In genomic region chr2:85888020-85888744, GRCh38 we compare ENCODE assay signal across 8 cellular contexts. TPM values are rescaled to one million over a fixed set of nuclear protein-coding genes. Genes with fewer than 3 reads are reported as not detected.
DNase-seq lines count a peak whose midpoint lies in the region; FAIRE-seq and TF ChIP-seq lines count a peak whose summit lies in the region.

No MANE protein-coding gene starts in this region.

- H3K36me3 ChIP-seq in SJCRH30 (no peaks in the 10 kb centered on the region; the same call in 1 of the 2 replicates), iPS-15b (ENCODE audit: control insufficient read depth, insufficient read depth, low read length) (no peaks in the 10 kb centered on the region), small intestine (ENCODE audit: control insufficient read depth in 2 of 2, insufficient read depth in 2 of 2, low read length in 2 of 2) (no peaks in the 10 kb centered on the region)

- no peak for TF ChIP-seq CTCF in AG04450 (IDR thresholded peaks at IDR 0.05; ENCODE audit: low read depth, low read length)
- TF ChIP-seq CTCF in GM20000 (IDR thresholded peaks at IDR 0.05; ENCODE audit: extremely low read depth, missing control alignments): no peak

- CTCF ChIA-PET in AG04450 (lab: Charles Lee): interaction anchor here (0.5 to 2.4 kb wide), 9 partner anchors 20 to 223 kb away, joined by 3 to 16 read pairs (median 3); no protein-coding TSS in a partner anchor

- H3K9me3 ChIP-seq in AG04450 (ENCODE audit: control insufficient read depth, insufficient read depth, low read length): no peaks in the 10 kb centered on the region
- no peaks in the 10 kb centered on the region for H3K9me3 ChIP-seq in SJCRH30 (replicated peaks)
- H3K9me3 ChIP-seq in iPS-15b (ENCODE audit: control insufficient read depth, insufficient read depth, low read length): no peaks in the 10 kb centered on the region
- H3K9me3 ChIP-seq in small intestine (ENCODE audit: control insufficient read depth, low read depth): no peaks in the 10 kb centered on the region

- POLR2A ChIA-PET in AG04450 (lab: Yijun Ruan, JAX): interaction anchor here (0.9 to 4.3 kb wide), 3 partner anchors 20 to 168 kb away, joined by 3 to 25 read pairs (median 4); no protein-coding TSS in a partner anchor

- DNase-seq in AG04450 (ENCODE audit: low read depth, low spot score): no peak
- DNase-seq in GM20000 (ENCODE audit: low spot score): peak; percentile 41
- peak; percentile 53 to 68 for DNase-seq in SJCRH30
- DNase-seq in small intestine: no peak
- no peak for DNase-seq in GOT3 (lab: John Stamatoyannopoulos, UW)
- DNase-seq in NCI-H2029 (lab: John Stamatoyannopoulos, UW): no peak

- H3K4me1 ChIP-seq in SJCRH30 (peaks cover 30% of the 10 kb centered on the region), iPS-15b (ENCODE audit: control insufficient read depth, insufficient read depth, low read length) (peaks cover 4% of the 10 kb centered on the region), small intestine (ENCODE audit: control insufficient read depth in 2 of 2, insufficient read depth in 1 of 2, low read depth in 1 of 2, low read length in 1 of 2) (no peaks in the 10 kb centered on the region)

- 0 to 1% (median 1%) methylated on average over 36 to 57 of the region's 57 CpGs for WGBS in adipose tissue, 3 donors
- WGBS in small intestine, 3 donors: 0 to 1% (median 1%) methylated on average over 40 to 57 of the region's 57 CpGs

- peak overlapping the region; percentile 34 for H3K27ac ChIP-seq in AG04450 (ENCODE audit: low read depth, low read length)
- H3K27ac ChIP-seq in SJCRH30: peak overlapping the region; percentile 38
- peak overlapping the region; percentile 3 for H3K27ac ChIP-seq in adipose tissue (ENCODE audit: low read depth, low read length)
- H3K27ac ChIP-seq in small intestine (ENCODE audit: low read depth in 1 of 2, low read length in 1 of 2): peak overlapping the region; percentile 75 to 84

- H3K27me3 ChIP-seq in AG04450 (ENCODE audit: control insufficient read depth, insufficient read depth, low read length): no peaks in the 10 kb centered on the region
- H3K27me3 ChIP-seq in SJCRH30: no peaks in the 10 kb centered on the region
- H3K27me3 ChIP-seq in iPS-15b (ENCODE audit: control insufficient read depth, insufficient read depth, low read length): peaks cover 33% of the 10 kb centered on the region
- peaks cover 0 to 2% of the 10 kb centered on the region in 2 donors for H3K27me3 ChIP-seq in small intestine (ENCODE audit: control insufficient read depth in 2 of 2, insufficient read depth in 2 of 2, low read length in 2 of 2)

- FAIRE-seq in small intestine (lab: Jason Lieb, UNC): no peak

- H3K4me3 ChIP-seq in AG04450 (ENCODE audit: low read depth, low read length) (peak overlapping the region; percentile 73), SJCRH30 (peak overlapping the region; percentile 85), iPS-15b (ENCODE audit: low read depth, low read length) (peak overlapping the region; percentile 79), small intestine (ENCODE audit: low read depth in 1 of 2, low read length in 2 of 2) (peak overlapping the region; percentile 73 to 84)

- H3K9ac ChIP-seq in iPS-15b (ENCODE audit: low read depth, low read length): peak overlapping the region; percentile 12

RNA-seq across cellular contexts. Expression of gene ST3GAL5, which starts 0.6 kb away (rescaled TPM):
- polyA plus RNA-seq in AG04450 (2011; rRNA removed): 22.3 and 26.8 TPM in 2 replicates
- 13.1 and 16.2 TPM in 2 replicates for polyA minus RNA-seq in AG04450 (2011; rRNA and poly(A)+ RNA removed)
- 94.5 and 110 TPM in 2 replicates for total RNA-seq in SJCRH30 (2014; rRNA removed; shearing (Covaris generic))
- 10 to 100 TPM in 2 of 3 donors, 1 to 10 TPM in 1; 3.3 to 26.5 (median 24.7) TPM for polyA plus RNA-seq in adipose tissue
- 1 to 10 TPM; 1.6 to 5.2 (median 2.0) TPM for polyA plus RNA-seq in small intestine

Comparison
In these comparisons a context has a peak if more than half of its experiments do, and no peak if none do; other contexts are left out.
1. DNase-seq: peak in GM20000 (single experiment) and SJCRH30 (2 of 2); none in AG04450 (single experiment), small intestine (single experiment), GOT3 (single experiment) and NCI-H2029 (single experiment).
2. H3K27ac ChIP-seq: peak in every context shown above with its lines; median percentile 80 in small intestine; 38 in SJCRH30; 34 in AG04450; 3 in adipose tissue.
3. Peak in every context shown above with its lines, with median percentiles within 50 percentile points of each other: H3K4me3 ChIP-seq.